In the genomic region with DNA sequence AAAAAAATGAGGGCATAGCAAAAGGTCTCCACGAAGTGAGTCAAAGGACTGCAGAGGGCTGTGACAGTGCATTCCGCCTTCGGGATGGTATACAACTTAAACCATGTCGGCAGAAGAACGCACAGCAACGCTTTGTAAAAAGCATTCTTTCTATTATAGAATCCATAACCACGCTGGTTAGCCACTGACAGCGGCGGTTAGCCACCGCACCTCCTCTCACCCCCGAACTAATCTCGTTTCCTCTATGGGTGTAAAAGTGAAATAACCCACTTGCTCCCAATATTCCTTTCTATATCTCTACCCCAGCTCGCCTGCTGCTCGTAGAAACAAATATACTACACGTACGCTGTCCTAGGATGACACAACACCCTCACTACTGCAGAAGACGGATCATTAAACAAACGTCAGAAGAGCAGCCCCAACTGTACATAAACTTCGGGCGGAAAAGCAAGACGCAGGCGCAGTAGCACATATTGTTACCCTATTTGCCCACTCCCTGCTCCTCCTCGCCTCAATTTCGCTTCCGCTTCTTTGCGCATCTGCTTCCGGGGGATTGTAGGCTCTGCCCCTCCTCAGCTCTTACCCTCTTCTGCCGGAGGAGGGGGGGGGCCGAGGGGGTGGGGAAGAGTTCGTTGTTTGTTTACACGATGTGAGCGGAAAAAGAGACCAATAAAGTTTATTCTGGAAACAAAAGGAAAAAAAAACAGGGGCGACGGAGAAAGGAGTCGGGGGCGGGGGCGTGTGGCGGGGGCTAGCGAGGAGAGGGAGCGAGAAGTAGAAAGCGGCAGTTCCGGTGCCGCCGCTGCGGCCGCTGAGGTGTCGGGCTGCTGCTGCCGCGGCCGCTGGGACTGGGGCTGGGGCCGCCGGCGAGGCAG, we compare ENCODE assay signal across 1 cellular context.
TF ChIP-seq lines count a peak whose summit lies in the region.

A gene (plus strand): TSS at position 787 of the 875 bp plus-strand sequence. CDS start 50,469 bp downstream, outside the sequence.

TF ChIP-seq in K562, 482 proteins besides CTCF, POLR2A, EP300 and RAD21 (continued from another document and continues in another):
- TF ChIP-seq RCOR1 (IDR thresholded peaks at IDR 0.05; ENCODE audit: borderline replicate concordance in 1 of 2, low read depth in 2 of 2, low read length in 2 of 2) (no peak), SIRT6 (IDR thresholded peaks at IDR 0.05; ENCODE audit: low read depth, low read length) (no peak), ZBTB7A (IDR thresholded peaks at IDR 0.05; ENCODE audit: borderline replicate concordance, control insufficient read depth, low read depth, low read length) (peak; percentile 85), ZNF696 (CRISPR knock-in tag; conservative IDR thresholded peaks at IDR 0.05) (no peak), MTA3 (IDR thresholded peaks at IDR 0.05; ENCODE audit: borderline replicate concordance) (peak; percentile 33; the same call in 1 of the 2 replicates), NR4A1 (CRISPR knock-in tag; IDR thresholded peaks at IDR 0.05) (no peak), NR4A1 (tag; IDR thresholded peaks at IDR 0.05) (no peak), TEAD4 (IDR thresholded peaks at IDR 0.05; ENCODE audit: low read length) (no peak), TEAD4 (CRISPR knock-in tag; IDR thresholded peaks at IDR 0.05; ENCODE audit: borderline replicate concordance) (no peak), BRCA1 (IDR thresholded peaks at IDR 0.05) (no peak), BRCA1 (CRISPR knock-in tag; IDR thresholded peaks at IDR 0.05) (no peak), FOXK2 (conservative IDR thresholded peaks at IDR 0.05 in 1 of 2, IDR thresholded peaks at IDR 0.05 in 1 of 2; ENCODE audit: low read depth in 2 of 2) (peak; percentile 77 to 79; a peak in 3 of 4 replicates), HDAC3 (IDR thresholded peaks at IDR 0.05; ENCODE audit: borderline replicate concordance, partially characterized antibody) (no peak), HMG20B (CRISPR knock-in tag; IDR thresholded peaks at IDR 0.05) (no peak)
- TF ChIP-seq, protein P1, sequence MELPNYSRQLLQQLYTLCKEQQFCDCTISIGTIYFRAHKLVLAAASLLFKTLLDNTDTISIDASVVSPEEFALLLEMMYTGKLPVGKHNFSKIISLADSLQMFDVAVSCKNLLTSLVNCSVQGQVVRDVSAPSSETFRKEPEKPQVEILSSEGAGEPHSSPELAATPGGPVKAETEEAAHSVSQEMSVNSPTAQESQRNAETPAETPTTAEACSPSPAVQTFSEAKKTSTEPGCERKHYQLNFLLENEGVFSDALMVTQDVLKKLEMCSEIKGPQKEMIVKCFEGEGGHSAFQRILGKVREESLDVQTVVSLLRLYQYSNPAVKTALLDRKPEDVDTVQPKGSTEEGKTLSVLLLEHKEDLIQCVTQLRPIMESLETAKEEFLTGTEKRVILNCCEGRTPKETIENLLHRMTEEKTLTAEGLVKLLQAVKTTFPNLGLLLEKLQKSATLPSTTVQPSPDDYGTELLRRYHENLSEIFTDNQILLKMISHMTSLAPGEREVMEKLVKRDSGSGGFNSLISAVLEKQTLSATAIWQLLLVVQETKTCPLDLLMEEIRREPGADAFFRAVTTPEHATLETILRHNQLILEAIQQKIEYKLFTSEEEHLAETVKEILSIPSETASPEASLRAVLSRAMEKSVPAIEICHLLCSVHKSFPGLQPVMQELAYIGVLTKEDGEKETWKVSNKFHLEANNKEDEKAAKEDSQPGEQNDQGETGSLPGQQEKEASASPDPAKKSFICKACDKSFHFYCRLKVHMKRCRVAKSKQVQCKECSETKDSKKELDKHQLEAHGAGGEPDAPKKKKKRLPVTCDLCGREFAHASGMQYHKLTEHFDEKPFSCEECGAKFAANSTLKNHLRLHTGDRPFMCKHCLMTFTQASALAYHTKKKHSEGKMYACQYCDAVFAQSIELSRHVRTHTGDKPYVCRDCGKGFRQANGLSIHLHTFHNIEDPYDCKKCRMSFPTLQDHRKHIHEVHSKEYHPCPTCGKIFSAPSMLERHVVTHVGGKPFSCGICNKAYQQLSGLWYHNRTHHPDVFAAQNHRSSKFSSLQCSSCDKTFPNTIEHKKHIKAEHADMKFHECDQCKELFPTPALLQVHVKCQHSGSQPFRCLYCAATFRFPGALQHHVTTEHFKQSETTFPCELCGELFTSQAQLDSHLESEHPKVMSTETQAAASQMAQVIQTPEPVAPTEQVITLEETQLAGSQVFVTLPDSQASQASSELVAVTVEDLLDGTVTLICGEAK (IDR thresholded peaks at IDR 0.05): peak; percentile 99
- TF ChIP-seq, protein P1 (CRISPR knock-in tag; IDR thresholded peaks at IDR 0.05): peak; percentile 98
- TF ChIP-seq, protein P2, sequence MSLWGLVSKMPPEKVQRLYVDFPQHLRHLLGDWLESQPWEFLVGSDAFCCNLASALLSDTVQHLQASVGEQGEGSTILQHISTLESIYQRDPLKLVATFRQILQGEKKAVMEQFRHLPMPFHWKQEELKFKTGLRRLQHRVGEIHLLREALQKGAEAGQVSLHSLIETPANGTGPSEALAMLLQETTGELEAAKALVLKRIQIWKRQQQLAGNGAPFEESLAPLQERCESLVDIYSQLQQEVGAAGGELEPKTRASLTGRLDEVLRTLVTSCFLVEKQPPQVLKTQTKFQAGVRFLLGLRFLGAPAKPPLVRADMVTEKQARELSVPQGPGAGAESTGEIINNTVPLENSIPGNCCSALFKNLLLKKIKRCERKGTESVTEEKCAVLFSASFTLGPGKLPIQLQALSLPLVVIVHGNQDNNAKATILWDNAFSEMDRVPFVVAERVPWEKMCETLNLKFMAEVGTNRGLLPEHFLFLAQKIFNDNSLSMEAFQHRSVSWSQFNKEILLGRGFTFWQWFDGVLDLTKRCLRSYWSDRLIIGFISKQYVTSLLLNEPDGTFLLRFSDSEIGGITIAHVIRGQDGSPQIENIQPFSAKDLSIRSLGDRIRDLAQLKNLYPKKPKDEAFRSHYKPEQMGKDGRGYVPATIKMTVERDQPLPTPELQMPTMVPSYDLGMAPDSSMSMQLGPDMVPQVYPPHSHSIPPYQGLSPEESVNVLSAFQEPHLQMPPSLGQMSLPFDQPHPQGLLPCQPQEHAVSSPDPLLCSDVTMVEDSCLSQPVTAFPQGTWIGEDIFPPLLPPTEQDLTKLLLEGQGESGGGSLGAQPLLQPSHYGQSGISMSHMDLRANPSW (CRISPR knock-in tag; IDR thresholded peaks at IDR 0.05): no peak
- TF ChIP-seq, protein P3, sequence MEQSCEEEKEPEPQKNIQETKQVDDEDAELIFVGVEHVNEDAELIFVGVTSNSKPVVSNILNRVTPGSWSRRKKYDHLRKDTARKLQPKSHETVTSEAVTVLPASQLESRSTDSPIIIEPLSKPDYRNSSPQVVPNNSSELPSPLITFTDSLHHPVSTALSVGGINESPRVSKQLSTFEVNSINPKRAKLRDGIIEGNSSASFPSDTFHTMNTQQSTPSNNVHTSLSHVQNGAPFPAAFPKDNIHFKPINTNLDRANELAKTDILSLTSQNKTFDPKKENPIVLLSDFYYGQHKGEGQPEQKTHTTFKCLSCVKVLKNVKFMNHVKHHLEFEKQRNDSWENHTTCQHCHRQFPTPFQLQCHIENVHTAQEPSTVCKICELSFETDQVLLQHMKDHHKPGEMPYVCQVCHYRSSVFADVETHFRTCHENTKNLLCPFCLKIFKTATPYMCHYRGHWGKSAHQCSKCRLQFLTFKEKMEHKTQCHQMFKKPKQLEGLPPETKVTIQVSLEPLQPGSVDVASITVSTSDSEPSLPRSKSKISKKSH (CRISPR knock-in tag; IDR thresholded peaks at IDR 0.05): no peak
- TF ChIP-seq, protein P4, sequence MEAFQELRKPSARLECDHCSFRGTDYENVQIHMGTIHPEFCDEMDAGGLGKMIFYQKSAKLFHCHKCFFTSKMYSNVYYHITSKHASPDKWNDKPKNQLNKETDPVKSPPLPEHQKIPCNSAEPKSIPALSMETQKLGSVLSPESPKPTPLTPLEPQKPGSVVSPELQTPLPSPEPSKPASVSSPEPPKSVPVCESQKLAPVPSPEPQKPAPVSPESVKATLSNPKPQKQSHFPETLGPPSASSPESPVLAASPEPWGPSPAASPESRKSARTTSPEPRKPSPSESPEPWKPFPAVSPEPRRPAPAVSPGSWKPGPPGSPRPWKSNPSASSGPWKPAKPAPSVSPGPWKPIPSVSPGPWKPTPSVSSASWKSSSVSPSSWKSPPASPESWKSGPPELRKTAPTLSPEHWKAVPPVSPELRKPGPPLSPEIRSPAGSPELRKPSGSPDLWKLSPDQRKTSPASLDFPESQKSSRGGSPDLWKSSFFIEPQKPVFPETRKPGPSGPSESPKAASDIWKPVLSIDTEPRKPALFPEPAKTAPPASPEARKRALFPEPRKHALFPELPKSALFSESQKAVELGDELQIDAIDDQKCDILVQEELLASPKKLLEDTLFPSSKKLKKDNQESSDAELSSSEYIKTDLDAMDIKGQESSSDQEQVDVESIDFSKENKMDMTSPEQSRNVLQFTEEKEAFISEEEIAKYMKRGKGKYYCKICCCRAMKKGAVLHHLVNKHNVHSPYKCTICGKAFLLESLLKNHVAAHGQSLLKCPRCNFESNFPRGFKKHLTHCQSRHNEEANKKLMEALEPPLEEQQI (IDR thresholded peaks at IDR 0.05): no peak
- TF ChIP-seq, protein P5, sequence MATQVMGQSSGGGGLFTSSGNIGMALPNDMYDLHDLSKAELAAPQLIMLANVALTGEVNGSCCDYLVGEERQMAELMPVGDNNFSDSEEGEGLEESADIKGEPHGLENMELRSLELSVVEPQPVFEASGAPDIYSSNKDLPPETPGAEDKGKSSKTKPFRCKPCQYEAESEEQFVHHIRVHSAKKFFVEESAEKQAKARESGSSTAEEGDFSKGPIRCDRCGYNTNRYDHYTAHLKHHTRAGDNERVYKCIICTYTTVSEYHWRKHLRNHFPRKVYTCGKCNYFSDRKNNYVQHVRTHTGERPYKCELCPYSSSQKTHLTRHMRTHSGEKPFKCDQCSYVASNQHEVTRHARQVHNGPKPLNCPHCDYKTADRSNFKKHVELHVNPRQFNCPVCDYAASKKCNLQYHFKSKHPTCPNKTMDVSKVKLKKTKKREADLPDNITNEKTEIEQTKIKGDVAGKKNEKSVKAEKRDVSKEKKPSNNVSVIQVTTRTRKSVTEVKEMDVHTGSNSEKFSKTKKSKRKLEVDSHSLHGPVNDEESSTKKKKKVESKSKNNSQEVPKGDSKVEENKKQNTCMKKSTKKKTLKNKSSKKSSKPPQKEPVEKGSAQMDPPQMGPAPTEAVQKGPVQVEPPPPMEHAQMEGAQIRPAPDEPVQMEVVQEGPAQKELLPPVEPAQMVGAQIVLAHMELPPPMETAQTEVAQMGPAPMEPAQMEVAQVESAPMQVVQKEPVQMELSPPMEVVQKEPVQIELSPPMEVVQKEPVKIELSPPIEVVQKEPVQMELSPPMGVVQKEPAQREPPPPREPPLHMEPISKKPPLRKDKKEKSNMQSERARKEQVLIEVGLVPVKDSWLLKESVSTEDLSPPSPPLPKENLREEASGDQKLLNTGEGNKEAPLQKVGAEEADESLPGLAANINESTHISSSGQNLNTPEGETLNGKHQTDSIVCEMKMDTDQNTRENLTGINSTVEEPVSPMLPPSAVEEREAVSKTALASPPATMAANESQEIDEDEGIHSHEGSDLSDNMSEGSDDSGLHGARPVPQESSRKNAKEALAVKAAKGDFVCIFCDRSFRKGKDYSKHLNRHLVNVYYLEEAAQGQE (CRISPR knock-in tag; IDR thresholded peaks at IDR 0.05; ENCODE audit: low read depth): no peak
- TF ChIP-seq, protein P6, sequence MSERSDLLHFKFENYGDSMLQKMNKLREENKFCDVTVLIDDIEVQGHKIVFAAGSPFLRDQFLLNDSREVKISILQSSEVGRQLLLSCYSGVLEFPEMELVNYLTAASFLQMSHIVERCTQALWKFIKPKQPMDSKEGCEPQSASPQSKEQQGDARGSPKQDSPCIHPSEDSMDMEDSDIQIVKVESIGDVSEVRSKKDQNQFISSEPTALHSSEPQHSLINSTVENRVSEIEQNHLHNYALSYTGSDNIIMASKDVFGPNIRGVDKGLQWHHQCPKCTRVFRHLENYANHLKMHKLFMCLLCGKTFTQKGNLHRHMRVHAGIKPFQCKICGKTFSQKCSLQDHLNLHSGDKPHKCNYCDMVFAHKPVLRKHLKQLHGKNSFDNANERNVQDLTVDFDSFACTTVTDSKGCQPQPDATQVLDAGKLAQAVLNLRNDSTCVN (CRISPR knock-in tag; IDR thresholded peaks at IDR 0.05): no peak
- TF ChIP-seq, protein P7, sequence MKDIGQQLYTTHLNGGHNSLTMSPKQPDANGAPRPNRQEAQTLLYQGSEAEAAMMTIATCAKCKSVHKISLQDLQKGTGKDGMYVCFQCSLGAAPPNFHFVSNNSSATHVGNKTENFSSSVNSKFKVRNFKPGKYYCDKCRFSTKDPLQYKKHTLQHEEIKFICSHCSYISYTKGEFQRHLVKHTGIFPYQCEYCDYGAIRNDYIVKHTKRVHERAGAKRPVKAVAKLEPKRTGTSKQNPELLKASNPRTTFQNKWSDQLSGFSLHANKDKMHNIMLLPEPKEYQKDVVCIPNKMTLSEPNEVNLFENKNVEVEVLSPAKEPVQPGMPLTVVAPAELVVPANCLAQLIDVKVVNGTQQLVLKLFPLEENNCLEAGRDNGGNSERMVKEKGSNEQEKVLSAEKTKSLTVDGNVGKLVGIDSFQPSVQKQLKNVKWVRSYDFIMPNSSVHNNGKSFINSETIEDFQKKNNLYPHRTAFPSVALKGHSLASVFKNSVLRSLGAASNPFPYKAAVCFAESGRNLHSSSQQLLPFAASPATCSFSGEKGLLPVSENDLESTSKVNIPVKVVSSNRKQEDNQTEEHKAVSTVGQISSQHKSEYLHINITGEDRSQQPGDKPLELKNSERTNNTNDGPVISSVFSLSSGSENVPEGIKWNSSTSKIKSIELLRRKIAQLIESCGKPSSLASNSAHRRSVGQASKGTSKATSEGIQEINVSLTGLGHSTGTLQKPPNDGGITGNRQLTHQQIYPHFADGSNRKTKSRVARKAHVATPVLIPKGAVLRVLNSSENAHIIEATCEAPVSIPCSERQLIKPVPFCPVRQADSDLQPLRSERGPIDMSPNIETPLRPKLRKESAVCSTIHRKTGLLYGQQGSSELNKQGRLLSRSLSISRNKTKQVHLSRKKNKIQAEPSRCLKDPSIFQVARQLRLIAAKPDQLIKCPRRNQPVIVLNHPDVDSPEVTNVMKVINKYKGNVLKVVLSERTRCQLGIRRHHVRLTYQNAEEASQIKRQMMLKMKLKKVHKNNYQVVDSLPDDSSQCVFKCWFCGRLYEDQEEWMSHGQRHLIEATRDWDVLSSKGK (CRISPR knock-in tag; IDR thresholded peaks at IDR 0.05): no peak
